Comparison of ENCODE assay signal across 19 cellular contexts in genomic region chr2:200298816-200299215, GRCh38.
"Had no signal": no experiment of that assay in that cellular context is flagged by ENCODE, and none has a peak within 500 bp of the region (broad histone marks: within the 10 kb centered on the region; RNA-seq: fewer than 3 reads in every experiment).

No MANE protein-coding gene starts in this region.

- H3K4me1 Mint-ChIP-seq: immature natural killer cell; stimulated activated naive CD8-positive, alpha-beta T cell treated with anti-CD3 and anti-CD28 coated beads, Interleukin-15, amount 100 ng/mL, for 72 hours had no signal

- DNase-seq: colonic mucosa; dermis blood vessel endothelial cell; esophagus squamous epithelium; glutamatergic neuron; immature natural killer cell; left lung; naive thymus-derived CD8-positive, alpha-beta T cell; posterior cingulate gyrus; sigmoid colon; stimulated activated CD4-positive, alpha-beta T cell treated with anti-CD3 and anti-CD28 coated beads, Interleukin-2, amount 100 ng/mL, for 24 hours; stimulated activated CD4-positive, alpha-beta T cell treated with anti-CD3 and anti-CD28 coated beads, Interleukin-4, amount 100 ng/mL, for 4 hours; stimulated activated naive B cell treated with anti-CD40 and anti-IgM and Interleukin-4, amounts not matched to agents 10 μg/mL and 1 μg/mL and 100 μg/mL, for 72 hours; stimulated activated naive CD8-positive, alpha-beta T cell treated with anti-CD3 and anti-CD28 coated beads, Interleukin-15, amount 100 ng/mL, for 72 hours; testis had no signal

- H3K36me3 Mint-ChIP-seq: immature natural killer cell; naive thymus-derived CD8-positive, alpha-beta T cell; stimulated activated naive B cell treated with anti-CD40 and anti-IgM and Interleukin-4, amounts not matched to agents 10 μg/mL and 1 μg/mL and 100 μg/mL, for 72 hours had no signal

- H3K9me3 ChIP-seq: colonic mucosa, esophagus squamous epithelium, gastroesophageal sphincter, left lung, sigmoid colon, testis, tibial nerve had no signal

- H3K36me3 ChIP-seq: colonic mucosa, esophagus squamous epithelium, gastroesophageal sphincter, left lung, sigmoid colon, tibial nerve had no signal

- H3K27ac Mint-ChIP-seq: immature natural killer cell; naive thymus-derived CD8-positive, alpha-beta T cell; stimulated activated naive B cell treated with anti-CD40 and anti-IgM and Interleukin-4, amounts not matched to agents 10 μg/mL and 1 μg/mL and 100 μg/mL, for 72 hours; stimulated activated naive CD8-positive, alpha-beta T cell treated with anti-CD3 and anti-CD28 coated beads, Interleukin-15, amount 100 ng/mL, for 72 hours had no signal

- H3K27ac ChIP-seq: colonic mucosa, esophagus squamous epithelium, gastroesophageal sphincter, left lung, sigmoid colon, skin epidermis, testis, tibial nerve had no signal

- H3K4me1 ChIP-seq: colonic mucosa, gastroesophageal sphincter, left lung, sigmoid colon, testis had no signal

- H3K27me3 ChIP-seq: colonic mucosa, esophagus squamous epithelium, gastroesophageal sphincter, left lung, sigmoid colon, testis, tibial nerve had no signal

- H3K9me3 Mint-ChIP-seq: immature natural killer cell; naive thymus-derived CD8-positive, alpha-beta T cell; neural crest cell; stimulated activated naive B cell treated with anti-CD40 and anti-IgM and Interleukin-4, amounts not matched to agents 10 μg/mL and 1 μg/mL and 100 μg/mL, for 72 hours; stimulated activated naive CD8-positive, alpha-beta T cell treated with anti-CD3 and anti-CD28 coated beads, Interleukin-15, amount 100 ng/mL, for 72 hours had no signal

- H3K4me3 Mint-ChIP-seq: immature natural killer cell; naive thymus-derived CD8-positive, alpha-beta T cell; neural crest cell; stimulated activated naive B cell treated with anti-CD40 and anti-IgM and Interleukin-4, amounts not matched to agents 10 μg/mL and 1 μg/mL and 100 μg/mL, for 72 hours; stimulated activated naive CD8-positive, alpha-beta T cell treated with anti-CD3 and anti-CD28 coated beads, Interleukin-15, amount 100 ng/mL, for 72 hours had no signal

- H3K4me3 ChIP-seq: colonic mucosa, esophagus squamous epithelium, gastroesophageal sphincter, left lung, lung, sigmoid colon, skin epidermis, testis, tibial nerve had no signal
